Comparison of ENCODE assay signal across 13 cellular contexts in genomic region chr7:2701832-2702593, GRCh38. TPM values are rescaled to one million over a fixed set of nuclear protein-coding genes. Genes with fewer than 3 reads are reported as not detected.
A peak's percentile ranks its signal among the peaks of the same experiment; 100 is the strongest.
DNase-seq lines count a peak whose midpoint lies in the region; FAIRE-seq and TF ChIP-seq lines count a peak whose summit lies in the region.
"Had no signal": no experiment of that assay in that cellular context is flagged by ENCODE, and none has a peak within 500 bp of the region (broad histone marks: within the 10 kb centered on the region; RNA-seq: fewer than 3 reads in every experiment).

No MANE protein-coding gene starts in this region.

- H3K4me2 ChIP-seq in SK-N-SH = no peak overlapping the region

- H3K79me2 ChIP-seq in SK-N-SH (ENCODE audit: insufficient read depth) = no peaks in the 10 kb centered on the region
- H3K79me2 ChIP-seq: parathyroid adenoma had no signal

- H2AFZ ChIP-seq in SK-N-SH (ENCODE audit: low read depth) = no peak overlapping the region
- H2AFZ ChIP-seq: parathyroid adenoma had no signal

- no peak for FAIRE-seq in small intestine (lab: Jason Lieb, UNC)

- H3K9me3 ChIP-seq in CD4-positive, alpha-beta memory T cell (ENCODE audit: control insufficient read depth in 1 of 2, low read length in 2 of 2) = no peaks in the 10 kb centered on the region
- no peaks in the 10 kb centered on the region for H3K9me3 ChIP-seq in SK-N-SH
- H3K9me3 ChIP-seq in small intestine (ENCODE audit: control insufficient read depth, low read depth) = no peaks in the 10 kb centered on the region

- CTCF ChIA-PET in CD4-positive, alpha-beta memory T cell (lab: Charles Lee; ENCODE audit: partially characterized antibody) = interaction anchor here (0.8 to 6.0 kb wide), 3 partner anchors 8 to 30 kb away, joined by 3 to 85 read pairs (median 4); no protein-coding TSS in a partner anchor
- CTCF ChIA-PET in SK-N-SH (lab: Yijun Ruan, JAX) = interaction anchor here (0.6 to 4.7 kb wide), 9 partner anchors 11 to 33 kb away, joined by 3 to 23 read pairs (median 6); no protein-coding TSS in a partner anchor

- H3K27ac ChIP-seq in CD4-positive, alpha-beta memory T cell (ENCODE audit: low read depth, low read length) = no peak overlapping the region
- H3K27ac ChIP-seq in SK-N-SH (ENCODE audit: low read depth in 2 of 2, low read length in 1 of 2) = no peak overlapping the region
- H3K27ac ChIP-seq in small intestine (ENCODE audit: low read depth in 1 of 2, low read length in 1 of 2) = no peak overlapping the region
- H3K27ac ChIP-seq: HL-60, parathyroid adenoma had no signal

- DNase-seq in CD4-positive, alpha-beta memory T cell = no peak
- DNase-seq in SK-N-SH (peak; percentile 66), head of caudate nucleus (peak in 41 of 42 donors; percentile 58 to 93 (median 80)), posterior cingulate gyrus (peak in 9 of 10 donors; percentile 66 to 96 (median 79)), MV-4-11 (lab: John Stamatoyannopoulos, UW) (no peak), small intestine (no peak), NCI-H1048 (lab: John Stamatoyannopoulos, UW) (no peak)
- no peak for DNase-seq in NK-92 treated with Interleukin-12 subunit alpha and Interleukin-12 subunit beta, amount 100 ng/mL, for 24 hours (lab: John Stamatoyannopoulos, UW)
- DNase-seq: COR-L47, NCI-H2107 had no signal

- no peaks in the 10 kb centered on the region for H3K27me3 ChIP-seq in CD4-positive, alpha-beta memory T cell (ENCODE audit: insufficient read depth, low read length)
- H3K27me3 ChIP-seq in SK-N-SH (ENCODE audit: insufficient read depth) (peaks cover 6% of the 10 kb centered on the region; the same call in 1 of the 2 replicates), small intestine (ENCODE audit: control insufficient read depth in 2 of 2, insufficient read depth in 2 of 2, low read length in 2 of 2) (peaks cover 0 to 4% of the 10 kb centered on the region in 2 donors)

- intact Hi-C loops in CD4-positive, alpha-beta memory T cell (cut with micrococcal nuclease) = no loop called here
- intact Hi-C loops in head of caudate nucleus (cut with DNase I) = no loop called here
- intact Hi-C loops in posterior cingulate gyrus (cut with DNase I) = no loop called here

- H3F3A ChIP-seq in SK-N-SH (replicated peaks; ENCODE audit: insufficient read depth) = no peaks in the 10 kb centered on the region

- H3K4me1 ChIP-seq in CD4-positive, alpha-beta memory T cell (ENCODE audit: insufficient read depth, low read length) = peaks cover 21% of the 10 kb centered on the region
- H3K4me1 ChIP-seq in SK-N-SH (ENCODE audit: control insufficient read depth in 1 of 2, insufficient read depth in 2 of 2, low read depth in 1 of 2, low read length in 1 of 2) (peaks cover 0 to 2% of the 10 kb centered on the region in 2 experiments; a peak in 1 of 4 replicates), small intestine (ENCODE audit: control insufficient read depth in 2 of 2, insufficient read depth in 1 of 2, low read depth in 1 of 2, low read length in 1 of 2) (no peaks in the 10 kb centered on the region)
- H3K4me1 ChIP-seq: parathyroid adenoma had no signal

- TF ChIP-seq CTCF in SK-N-SH (IDR thresholded peaks at IDR 0.05) = no peak

- no peak overlapping the region for H3K4me3 ChIP-seq in CD4-positive, alpha-beta memory T cell (ENCODE audit: low read length in 2 of 2)
- H3K4me3 ChIP-seq in SK-N-SH (ENCODE audit: low read depth in 2 of 2, low read length in 1 of 2) = no peak overlapping the region
- H3K4me3 ChIP-seq in small intestine (ENCODE audit: low read depth in 1 of 2, low read length in 2 of 2) = no peak overlapping the region

- peak overlapping the region in 4 of 7 donors; percentile 43 to 81 (median 56) for H3K27ac Mint-ChIP-seq in CD4-positive, alpha-beta memory T cell

- H3K4me1 Mint-ChIP-seq in CD4-positive, alpha-beta memory T cell = peaks cover 18 to 25% (median 22%) of the 10 kb centered on the region in 4 donors

- no peak overlapping the region for H3K9ac ChIP-seq in SK-N-SH
- H3K9ac ChIP-seq: parathyroid adenoma had no signal

- no peaks in the 10 kb centered on the region for H3K27me3 Mint-ChIP-seq in CD4-positive, alpha-beta memory T cell

- H4K20me1 ChIP-seq in SK-N-SH (ENCODE audit: insufficient read depth) = no peaks in the 10 kb centered on the region

- no peaks in the 10 kb centered on the region for H3K36me3 Mint-ChIP-seq in CD4-positive, alpha-beta memory T cell

- TF ChIP-seq RAD21 in SK-N-SH (IDR thresholded peaks at IDR 0.05; ENCODE audit: low read length) = no peak

- no peaks in the 10 kb centered on the region for H3K36me3 ChIP-seq in CD4-positive, alpha-beta memory T cell (ENCODE audit: insufficient read depth, low read length)
- H3K36me3 ChIP-seq in SK-N-SH (replicated peaks in 1 of 2; ENCODE audit: control insufficient read depth in 1 of 2, insufficient read depth in 2 of 2, low read length in 1 of 2) (no peaks in the 10 kb centered on the region), small intestine (ENCODE audit: control insufficient read depth in 2 of 2, insufficient read depth in 2 of 2, low read length in 2 of 2) (no peaks in the 10 kb centered on the region)

- H3K4me3 Mint-ChIP-seq in CD4-positive, alpha-beta memory T cell = peak overlapping the region in 1 of 8 donors; percentile 15

- POLR2A ChIA-PET in CD4-positive, alpha-beta memory T cell (lab: Charles Lee; ENCODE audit: partially characterized antibody) = interaction anchor here (1.2 kb wide), 1 partner anchor 13 kb away, joined by 3 read pairs; no protein-coding TSS in a partner anchor
- POLR2A ChIA-PET in SK-N-SH (lab: Yijun Ruan, JAX) = interaction anchor here (0.5 kb wide), 1 partner anchor 326 kb away, joined by 3 read pairs; no protein-coding TSS in a partner anchor

- no peaks in the 10 kb centered on the region for H3K9me3 Mint-ChIP-seq in CD4-positive, alpha-beta memory T cell

- 64% methylated on average over 11 of the region's 12 CpGs for WGBS in SK-N-SH (ENCODE audit: low lambda C conversion rate)
- 61 to 71% (median 71%) methylated on average over 11 to 12 of the region's 12 CpGs for WGBS in small intestine, 3 donors

- TF ChIP-seq EP300 in SK-N-SH (IDR thresholded peaks at IDR 0.05; ENCODE audit: borderline replicate concordance in 1 of 2, low read depth in 1 of 2, low read length in 1 of 2) = no peak

- H3K9me2 ChIP-seq in SK-N-SH = no peaks in the 10 kb centered on the region

TF ChIP-seq in SK-N-SH, 30 proteins besides CTCF, POLR2A, EP300 and RAD21:
- TF ChIP-seq REST (IDR thresholded peaks at IDR 0.05; ENCODE audit: low read depth, low read length) (no peak), FOXM1 (IDR thresholded peaks at IDR 0.05; ENCODE audit: low read depth) (no peak), MXI1 (IDR thresholded peaks at IDR 0.05; ENCODE audit: low read depth, low read length) (0 out of 2 replicates have a peak, but pooled peaks have one; percentile 23), RFX5 (IDR thresholded peaks at IDR 0.05; ENCODE audit: low read length) (no peak), MAX (IDR thresholded peaks at IDR 0.05; ENCODE audit: low read depth) (no peak), RXRA (IDR thresholded peaks at IDR 0.05; ENCODE audit: borderline replicate concordance, low read depth) (no peak), JUND (IDR thresholded peaks at IDR 0.05) (no peak)

RNA-seq across cellular contexts. Expression of gene AMZ1, which starts 14.0 kb away (rescaled TPM):
- 1 to 10 TPM; 1.6 to 2.0 TPM for total RNA-seq in CD4-positive, alpha-beta memory T cell
- polyA plus RNA-seq in CD4-positive, alpha-beta memory T cell = under 1 TPM in 1 of 2 donors, not detected in 1; 0.15 TPM
- 0.15 and 0.19 TPM in 2 replicates for polyA plus RNA-seq in SK-N-SH (2012; rRNA removed)
- 0.04 and 0.12 TPM in 2 replicates for polyA plus RNA-seq in SK-N-SH (2012; cell fraction: cytosol; rRNA removed)
- polyA plus RNA-seq in SK-N-SH (2012; cell fraction: nucleus; rRNA removed) = 0.29 and 0.69 TPM in 2 replicates
- polyA plus RNA-seq in small intestine = under 1 TPM in 1 of 3 donors, not detected in 2; 0.07 TPM
- total RNA-seq: H4 had no signal

Comparison
In these comparisons a context has a peak if more than half of its experiments do, and no peak if none do; other contexts are left out.
1. DNase-seq: peak in SK-N-SH (single experiment), head of caudate nucleus (41 of 42) and posterior cingulate gyrus (9 of 10); none in CD4-positive, alpha-beta memory T cell (0 of 5), MV-4-11 (single experiment), small intestine (single experiment), NK-92 treated with Interleukin-12 subunit alpha and Interleukin-12 subunit beta, amount 100 ng/mL, for 24 hours (single experiment) and NCI-H1048 (single experiment).